In the genomic region with DNA sequence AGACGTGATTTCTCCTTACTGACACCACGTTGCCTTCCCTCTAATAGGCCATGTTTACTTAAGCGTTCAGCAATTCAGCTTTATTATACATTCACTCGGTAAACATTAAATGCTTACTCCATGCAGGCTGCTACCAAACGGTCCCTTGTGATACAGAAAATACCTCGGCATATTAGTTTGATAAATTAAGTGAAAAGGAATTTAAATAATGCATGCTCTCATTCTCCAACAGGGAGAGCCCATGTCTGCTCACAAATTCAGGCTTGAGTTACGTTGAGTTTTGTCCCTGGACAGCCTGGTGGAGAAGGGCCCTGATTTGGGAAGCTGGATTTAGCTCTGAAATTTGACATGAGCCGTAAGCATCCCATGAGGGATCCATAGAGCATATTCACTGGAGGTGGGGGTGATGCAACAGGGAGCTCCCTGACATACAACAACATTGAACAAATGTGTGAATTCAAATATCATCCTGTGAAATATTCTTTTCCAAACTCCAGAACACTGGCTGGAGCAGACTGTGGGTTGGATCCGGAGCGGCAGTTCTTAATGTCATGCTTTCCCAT, we compare ENCODE assay signal across 12 cellular contexts.
DNase-seq lines count a peak whose midpoint lies in the region; ATAC-seq, FAIRE-seq and TF ChIP-seq lines count a peak whose summit lies in the region.
"Had no signal": no experiment of that assay in that cellular context is flagged by ENCODE, and none has a peak within 500 bp of the region (broad histone marks: within the 10 kb centered on the region; RNA-seq: fewer than 3 reads in every experiment).

No MANE protein-coding gene starts in this region.

- H3K9me3 ChIP-seq in A549 = peaks cover 6% of the 10 kb centered on the region; the same call in 1 of the 3 replicates
- no peaks in the 10 kb centered on the region for H3K9me3 ChIP-seq in Karpas-422 (ENCODE audit: low read length)
- H3K9me3 ChIP-seq: neutrophil had no signal

- no peak for FAIRE-seq in A549 (lab: Jason Lieb, UNC)

- TF ChIP-seq POLR2A in A549 (IDR thresholded peaks at IDR 0.05; ENCODE audit: low read length) = no peak

- 44% methylated on average over 10 of the region's 10 CpGs for WGBS in A549 (ENCODE audit: missing lambda C conversion rate)

- no peaks in the 10 kb centered on the region for H3K9me2 ChIP-seq in Karpas-422 (replicated peaks; ENCODE audit: insufficient read depth, low read length)

- POLR2A ChIA-PET in A549 (lab: Yijun Ruan, JAX) = no interaction called here

- peaks cover 41% of the 10 kb centered on the region for H3K4me1 ChIP-seq in A549
- H3K4me1 ChIP-seq in Karpas-422 (ENCODE audit: low read length) = peaks cover 55% of the 10 kb centered on the region

- CTCF ChIA-PET in A549 (lab: Yijun Ruan, JAX) = interaction anchor here (0.6 to 2.2 kb wide), 7 partner anchors 11 to 270 kb away, joined by 3 to 7 read pairs (median 3); no protein-coding TSS in a partner anchor

- ATAC-seq in A549 (peak in 1 of 2 experiments; percentile 17; a peak in 3 of 6 replicates), HG03565 (IDR thresholded peaks at IDR 0.05; ENCODE audit: unreplicated experiment) (no peak), GM18517 (IDR thresholded peaks at IDR 0.05; ENCODE audit: unreplicated experiment) (no peak), HG03354 (IDR thresholded peaks at IDR 0.05; ENCODE audit: poor library complexity, severe bottlenecking, unreplicated experiment) (no peak)

- H3K4me1 Mint-ChIP-seq in chondrocyte (ENCODE audit: low read depth) (peaks cover 46% of the 10 kb centered on the region), mesothelial cell of epicardium (peaks cover 20% of the 10 kb centered on the region)

- TF ChIP-seq CTCF in A549 (IDR thresholded peaks at IDR 0.05) = no peak
- TF ChIP-seq CTCF in chondrocyte (IDR thresholded peaks at IDR 0.05) = no peak
- TF ChIP-seq CTCF in mesothelial cell of epicardium (IDR thresholded peaks at IDR 0.05; ENCODE audit: unreplicated experiment) = no peak

- DNase-seq in A549 (ENCODE audit: low read depth in 1 of 2, low spot score in 1 of 2) (peak in 1 of 2 experiments; percentile 30), Karpas-422 (peak; percentile 36), chondrocyte (ENCODE audit: low spot score) (no peak), mesothelial cell of epicardium (ENCODE audit: low spot score in 2 of 2, unreplicated experiment in 2 of 2) (no peak), NCI-H2107 (lab: John Stamatoyannopoulos, UW) (no peak)
- DNase-seq: islet precursor cell; NCI-H2029; stimulated activated CD4-positive, alpha-beta T cell treated with anti-CD3 and anti-CD28 coated beads, Interleukin-4, amount 100 ng/mL, for 1 hour had no signal

- no peak overlapping the region for H3K4me3 Mint-ChIP-seq in chondrocyte (ENCODE audit: unreplicated experiment)
- H3K4me3 Mint-ChIP-seq in mesothelial cell of epicardium = no peak overlapping the region

- H3K36me3 Mint-ChIP-seq in chondrocyte (ENCODE audit: low read depth) = no peaks in the 10 kb centered on the region
- H3K36me3 Mint-ChIP-seq in mesothelial cell of epicardium = no peaks in the 10 kb centered on the region

- H3K4me3 ChIP-seq in A549 = no peak overlapping the region
- H3K4me3 ChIP-seq in Karpas-422 (ENCODE audit: low read length) = no peak overlapping the region; the same call in 1 of the 2 replicates

- H3K27ac Mint-ChIP-seq in chondrocyte (ENCODE audit: unreplicated experiment) = peak overlapping the region; percentile 87
- peak overlapping the region; percentile 41 for H3K27ac Mint-ChIP-seq in mesothelial cell of epicardium

- no peaks in the 10 kb centered on the region for H3K36me3 ChIP-seq in Karpas-422 (ENCODE audit: insufficient read depth, low read length)

- H3K27me3 ChIP-seq in Karpas-422 (ENCODE audit: low read length) = no peaks in the 10 kb centered on the region
- H3K27me3 ChIP-seq: neutrophil had no signal

- H3K4me2 ChIP-seq in A549 (peak overlapping the region; percentile 70), Karpas-422 (ENCODE audit: low read depth, low read length, poor library complexity, severe bottlenecking) (peak overlapping the region; percentile 86)

- no peak overlapping the region for H3K9ac ChIP-seq in Karpas-422 (ENCODE audit: low read length)

- H3K9me3 Mint-ChIP-seq in chondrocyte (ENCODE audit: low read depth) (no peaks in the 10 kb centered on the region), mesothelial cell of epicardium (no peaks in the 10 kb centered on the region)

- H3K27ac ChIP-seq in A549 = peak overlapping the region; percentile 94 to 95
- no peak overlapping the region for H3K27ac ChIP-seq in Karpas-422 (ENCODE audit: low read length)
- H3K27ac ChIP-seq: neutrophil had no signal

- no peak for TF ChIP-seq RAD21 in A549 (conservative IDR thresholded peaks at IDR 0.05 in 1 of 2, IDR thresholded peaks at IDR 0.05 in 1 of 2)

- no peak overlapping the region for H2AFZ ChIP-seq in Karpas-422 (ENCODE audit: low read length)

- H4K20me1 ChIP-seq in Karpas-422 (ENCODE audit: insufficient read depth, low read depth, low read length) = no peaks in the 10 kb centered on the region

- H3K27me3 Mint-ChIP-seq in chondrocyte (ENCODE audit: low read depth) (no peaks in the 10 kb centered on the region), mesothelial cell of epicardium (ENCODE audit: low read depth) (peaks cover 7% of the 10 kb centered on the region)

- no peaks in the 10 kb centered on the region for H3K79me2 ChIP-seq in Karpas-422 (ENCODE audit: low read length)

- TF ChIP-seq EP300 in A549 (IDR thresholded peaks at IDR 0.05) = no peak

TF ChIP-seq in A549, 52 proteins besides CTCF, POLR2A, EP300 and RAD21:
- TF ChIP-seq JUN (IDR thresholded peaks at IDR 0.05) (no peak), HES2 (IDR thresholded peaks at IDR 0.05) (no peak), CHD4 (IDR thresholded peaks at IDR 0.05; ENCODE audit: borderline replicate concordance) (no peak), CBX2 (IDR thresholded peaks at IDR 0.05; ENCODE audit: borderline replicate concordance, low read depth) (no peak), HOXA7 (CRISPR knock-in tag; IDR thresholded peaks at IDR 0.05) (no peak), FOSL2 (IDR thresholded peaks at IDR 0.05) (no peak), FOSL2 (CRISPR knock-in tag; IDR thresholded peaks at IDR 0.05) (peak; percentile 11; the same call in 1 of the 2 replicates), CBX8 (IDR thresholded peaks at IDR 0.05) (no peak), HDAC2 (IDR thresholded peaks at IDR 0.05) (no peak), POLR2AphosphoS2 (conservative IDR thresholded peaks at IDR 0.05; ENCODE audit: low read length) (no peak), HOXB13 (CRISPR knock-in tag; IDR thresholded peaks at IDR 0.05; ENCODE audit: low read depth) (peak; percentile 29; the same call in 1 of the 2 replicates), GATA3 (IDR thresholded peaks at IDR 0.05; ENCODE audit: borderline replicate concordance) (no peak), TP53 (CRISPR knock-in tag; IDR thresholded peaks at IDR 0.05) (no peak), CEBPB (IDR thresholded peaks at IDR 0.05) (no peak), FOXS1 (CRISPR knock-in tag; IDR thresholded peaks at IDR 0.05) (peak; percentile 75; the same call in 1 of the 2 replicates), USF2 (IDR thresholded peaks at IDR 0.05) (no peak)
